Comparison of ENCODE assay signal across 9 cellular contexts in genomic region chr6:41040101-41040910, GRCh38.
DNase-seq lines count a peak whose midpoint lies in the region; ATAC-seq and FAIRE-seq lines count a peak whose summit lies in the region.
"Had no signal": no experiment of that assay in that cellular context is flagged by ENCODE, and none has a peak within 500 bp of the region (broad histone marks: within the 10 kb centered on the region; RNA-seq: fewer than 3 reads in every experiment).

No MANE protein-coding gene starts in this region.

- no peaks in the 10 kb centered on the region for H3K36me3 ChIP-seq in mucosa of stomach (ENCODE audit: control insufficient read depth, insufficient read depth, low read length)

- no peak for ATAC-seq in GM19351 (IDR thresholded peaks at IDR 0.05; ENCODE audit: unreplicated experiment)
- no peak for ATAC-seq in HG03097 (IDR thresholded peaks at IDR 0.05; ENCODE audit: low FRiP score, unreplicated experiment)

- H3K9ac ChIP-seq in mucosa of stomach (ENCODE audit: low read length): peak overlapping the region; percentile 1

- H3K4me3 ChIP-seq in mucosa of stomach (ENCODE audit: low read length): no peak overlapping the region

- no peak for DNase-seq in GM18507 (ENCODE audit: extremely low spot score, insufficient read length, low read depth)
- DNase-seq in HuH-7 (ENCODE audit: low spot score): peak; percentile 67
- DNase-seq in astrocyte of the hippocampus (ENCODE audit: low read depth, low spot score): peak; percentile 37
- no peak for DNase-seq in stimulated activated naive CD4-positive, alpha-beta T cell (lab: John Stamatoyannopoulos, UW)
- DNase-seq in amygdala (lab: John Stamatoyannopoulos, UW): no peak

- peak; percentile 66 for FAIRE-seq in GM18507 (lab: Jason Lieb, UNC)
- FAIRE-seq: islet of Langerhans had no signal

- H3K9me3 ChIP-seq in mucosa of stomach (ENCODE audit: control insufficient read depth, low read length): no peaks in the 10 kb centered on the region

- no peaks in the 10 kb centered on the region for H3K27me3 ChIP-seq in mucosa of stomach (ENCODE audit: control insufficient read depth, insufficient read depth, low read length)

- H3K4me1 ChIP-seq in mucosa of stomach (ENCODE audit: control insufficient read depth, insufficient read depth, low read length): peaks cover 43% of the 10 kb centered on the region

Comparison
In these comparisons a context has a peak if more than half of its experiments do, and no peak if none do; other contexts are left out.
1. DNase-seq: peak in HuH-7 (single experiment) and astrocyte of the hippocampus (single experiment); none in GM18507 (single experiment), stimulated activated naive CD4-positive, alpha-beta T cell (0 of 6) and amygdala (0 of 56).